Comparison of ENCODE assay signal across 25 cellular contexts in genomic region chr14:64594438-64594837, GRCh38. TPM values are rescaled to one million over a fixed set of nuclear protein-coding genes. Genes with fewer than 3 reads are reported as not detected.
DNase-seq lines count a peak whose midpoint lies in the region; ATAC-seq, FAIRE-seq and TF ChIP-seq lines count a peak whose summit lies in the region.
"Had no signal": no experiment of that assay in that cellular context is flagged by ENCODE, and none has a peak within 500 bp of the region (broad histone marks: within the 10 kb centered on the region; RNA-seq: fewer than 3 reads in every experiment).

No MANE protein-coding gene starts in this region.

- H3K36me3 ChIP-seq in PC-3 (ENCODE audit: low read depth, low read length), result no peaks in the 10 kb centered on the region
- H3K36me3 ChIP-seq in HepG2 (replicated peaks in 1 of 2; ENCODE audit: control insufficient read depth in 1 of 2, insufficient read depth in 2 of 2, low read length in 2 of 2), result no peaks in the 10 kb centered on the region
- H3K36me3 ChIP-seq in left ventricle myocardium inferior, result no peaks in the 10 kb centered on the region
- no peaks in the 10 kb centered on the region for H3K36me3 ChIP-seq in WERI-Rb-1
- no peaks in the 10 kb centered on the region for H3K36me3 ChIP-seq in stomach
- H3K36me3 ChIP-seq: BE2C, BLaER1 had no signal

- peak; percentile 49 for ATAC-seq in PC-3
- peak; percentile 51; the same call in 2 of the 3 replicates for ATAC-seq in HepG2

- H2AFZ ChIP-seq in PC-3 (ENCODE audit: low read length), result no peak overlapping the region
- H2AFZ ChIP-seq in HepG2 (ENCODE audit: low read length), result no peak overlapping the region

- H3K9me3 ChIP-seq in PC-3 (ENCODE audit: low read length) (no peaks in the 10 kb centered on the region), HepG2 (ENCODE audit: low read length) (no peaks in the 10 kb centered on the region), left ventricle myocardium inferior (replicated peaks) (no peaks in the 10 kb centered on the region), WERI-Rb-1 (ENCODE audit: severe bottlenecking) (no peaks in the 10 kb centered on the region), stomach (no peaks in the 10 kb centered on the region)
- H3K9me3 ChIP-seq: BE2C, BLaER1 had no signal

- H3K4me1 ChIP-seq in PC-3 (ENCODE audit: insufficient read depth, low read length) (peaks cover 8% of the 10 kb centered on the region; the same call in 1 of the 2 replicates), HepG2 (ENCODE audit: insufficient read depth, low read length) (peaks cover 15% of the 10 kb centered on the region), left ventricle myocardium inferior (no peaks in the 10 kb centered on the region), stomach (no peaks in the 10 kb centered on the region)
- H3K4me1 ChIP-seq: BE2C, BLaER1 had no signal

- POLR2A ChIA-PET in activated CD4-positive, alpha-beta T cell treated with anti-CD3 and anti-CD28 coated beads, Interleukin-2, amount 10 ng/mL, durations not matched to agents 7 days and 5 days (lab: Charles Lee), result no interaction called here
- POLR2A ChIA-PET in PC-3 (lab: Charles Lee; ENCODE audit: unreplicated experiment) (no interaction called here), HepG2 (lab: Yijun Ruan, JAX) (no interaction called here)

- peaks cover 4% of the 10 kb centered on the region for H3K4me1 Mint-ChIP-seq in activated CD4-positive, alpha-beta T cell treated with anti-CD3 and anti-CD28 coated beads, Interleukin-2, amount 10 ng/mL, durations not matched to agents 7 days and 5 days
- H3K4me1 Mint-ChIP-seq in activated CD4-positive, alpha-beta T cell treated with anti-CD3 and anti-CD28 coated beads, Interleukin-2, amount 10 ng/mL, durations not matched to agents 24 days and 14 days, result peaks cover 3% of the 10 kb centered on the region
- H3K4me1 Mint-ChIP-seq: CD14-positive monocyte; CD4-positive, alpha-beta memory T cell; CD8-positive, alpha-beta memory T cell had no signal

- H3K27me3 Mint-ChIP-seq in activated CD4-positive, alpha-beta T cell treated with anti-CD3 and anti-CD28 coated beads, Interleukin-2, amount 10 ng/mL, durations not matched to agents 7 days and 5 days, result peaks cover 27% of the 10 kb centered on the region
- peaks cover 16% of the 10 kb centered on the region for H3K27me3 Mint-ChIP-seq in activated CD4-positive, alpha-beta T cell treated with anti-CD3 and anti-CD28 coated beads, Interleukin-2, amount 10 ng/mL, durations not matched to agents 24 days and 14 days

- no peaks in the 10 kb centered on the region for H3F3A ChIP-seq in PC-3 (ENCODE audit: low read length, unreplicated experiment)

- no peaks in the 10 kb centered on the region for H3K9me3 Mint-ChIP-seq in activated CD4-positive, alpha-beta T cell treated with anti-CD3 and anti-CD28 coated beads, Interleukin-2, amount 10 ng/mL, durations not matched to agents 7 days and 5 days
- no peaks in the 10 kb centered on the region for H3K9me3 Mint-ChIP-seq in activated CD4-positive, alpha-beta T cell treated with anti-CD3 and anti-CD28 coated beads, Interleukin-2, amount 10 ng/mL, durations not matched to agents 24 days and 14 days
- H3K9me3 Mint-ChIP-seq: CD14-positive monocyte; CD4-positive, CD25-positive, alpha-beta regulatory T cell; CD8-positive, alpha-beta memory T cell had no signal

- CTCF ChIA-PET in activated CD4-positive, alpha-beta T cell treated with anti-CD3 and anti-CD28 coated beads, Interleukin-2, amount 10 ng/mL, durations not matched to agents 7 days and 5 days (lab: Charles Lee), result no interaction called here
- CTCF ChIA-PET in PC-3 (lab: Charles Lee) (no interaction called here), HepG2 (lab: Yijun Ruan, JAX; ENCODE audit: low intra/inter-chr PET ratio, low total read pairs) (no interaction called here)

- DNase-seq in activated CD4-positive, alpha-beta T cell treated with anti-CD3 and anti-CD28 coated beads, Interleukin-2, amount 10 ng/mL, durations not matched to agents 7 days and 5 days, result no peak
- DNase-seq in activated CD4-positive, alpha-beta T cell treated with anti-CD3 and anti-CD28 coated beads, Interleukin-2, amount 10 ng/mL, durations not matched to agents 24 days and 14 days, result no peak
- DNase-seq in PC-3, result no peak
- DNase-seq in HepG2 (ENCODE audit: low spot score), result no peak
- no peak for DNase-seq in left ventricle myocardium inferior
- DNase-seq in WERI-Rb-1, result no peak
- DNase-seq in stomach, result no peak
- DNase-seq: 8988T; ACHN; BE2C; C1 segment of cervical spinal cord; Calu3; CD4-positive, alpha-beta memory T cell; CD4-positive, CD25-positive, alpha-beta regulatory T cell; CD8-positive, alpha-beta memory T cell; COR-L47; DMS79 treated with DMSO at 0.1 percent for 48 hours; GF-D8 had no signal

- peak overlapping the region; percentile 6 for H3K27ac Mint-ChIP-seq in activated CD4-positive, alpha-beta T cell treated with anti-CD3 and anti-CD28 coated beads, Interleukin-2, amount 10 ng/mL, durations not matched to agents 7 days and 5 days
- H3K27ac Mint-ChIP-seq in activated CD4-positive, alpha-beta T cell treated with anti-CD3 and anti-CD28 coated beads, Interleukin-2, amount 10 ng/mL, durations not matched to agents 24 days and 14 days, result no peak overlapping the region
- H3K27ac Mint-ChIP-seq: CD14-positive monocyte; CD4-positive, alpha-beta memory T cell; CD4-positive, CD25-positive, alpha-beta regulatory T cell; CD8-positive, alpha-beta memory T cell had no signal

- H3K27me3 ChIP-seq in PC-3 (ENCODE audit: low read length) (no peaks in the 10 kb centered on the region), HepG2 (ENCODE audit: control insufficient read depth in 1 of 2, insufficient read depth in 2 of 2, low read length in 2 of 2) (no peaks in the 10 kb centered on the region; a peak in 2 of 5 replicates), left ventricle myocardium inferior (ENCODE audit: low read depth) (no peaks in the 10 kb centered on the region), WERI-Rb-1 (ENCODE audit: insufficient read depth, low read depth, severe bottlenecking) (no peaks in the 10 kb centered on the region), stomach (no peaks in the 10 kb centered on the region)
- H3K27me3 ChIP-seq: BE2C, BLaER1 had no signal

- H3K27ac ChIP-seq in PC-3 (ENCODE audit: low read length), result no peak overlapping the region
- H3K27ac ChIP-seq in HepG2 (ENCODE audit: extremely low read length, insufficient read depth, low read length), result no peak overlapping the region
- no peak overlapping the region for H3K27ac ChIP-seq in left ventricle myocardium inferior (replicated peaks)
- no peak overlapping the region for H3K27ac ChIP-seq in WERI-Rb-1
- H3K27ac ChIP-seq in stomach, result no peak overlapping the region
- H3K27ac ChIP-seq: BLaER1 had no signal

- no peaks in the 10 kb centered on the region for H3K36me3 Mint-ChIP-seq in activated CD4-positive, alpha-beta T cell treated with anti-CD3 and anti-CD28 coated beads, Interleukin-2, amount 10 ng/mL, durations not matched to agents 7 days and 5 days (ENCODE audit: low read depth)
- no peaks in the 10 kb centered on the region for H3K36me3 Mint-ChIP-seq in activated CD4-positive, alpha-beta T cell treated with anti-CD3 and anti-CD28 coated beads, Interleukin-2, amount 10 ng/mL, durations not matched to agents 24 days and 14 days (ENCODE audit: low read depth)
- H3K36me3 Mint-ChIP-seq: CD14-positive monocyte; CD4-positive, alpha-beta memory T cell had no signal

- intact Hi-C loops in activated CD4-positive, alpha-beta T cell treated with anti-CD3 and anti-CD28 coated beads, Interleukin-2, amount 10 ng/mL, durations not matched to agents 24 days and 14 days (cut with micrococcal nuclease), result no loop called here
- intact Hi-C loops in PC-3 (cut with micrococcal nuclease) (no loop called here), HepG2 (cut with micrococcal nuclease; ENCODE audit: unreplicated experiment) (no loop called here), left ventricle myocardium inferior (cut with micrococcal nuclease) (no loop called here), stomach (cut with DNase I; ENCODE audit: low total_unique reads) (no loop called here)

- no peak for TF ChIP-seq RAD21 in HepG2 (CRISPR knock-in tag; IDR thresholded peaks at IDR 0.05)

- no peaks in the 10 kb centered on the region for H3K9me2 ChIP-seq in PC-3 (replicated peaks; ENCODE audit: low read length)

- TF ChIP-seq EP300 in HepG2 (IDR thresholded peaks at IDR 0.05; ENCODE audit: low read depth in 2 of 2, low read length in 2 of 2) (no peak), HepG2 (CRISPR knock-in tag; IDR thresholded peaks at IDR 0.05; ENCODE audit: borderline replicate concordance) (no peak), stomach (IDR thresholded peaks at IDR 0.05) (no peak)

- no peak for TF ChIP-seq POLR2A in HepG2 (IDR thresholded peaks at IDR 0.05; ENCODE audit: insufficient read depth in 1 of 2, low read depth in 2 of 2, low read length in 2 of 2)
- no peak for TF ChIP-seq POLR2A in stomach (IDR thresholded peaks at IDR 0.05)

- TF ChIP-seq CTCF in PC-3 (conservative IDR thresholded peaks at IDR 0.05; ENCODE audit: low read depth, low read length) (no peak), HepG2 (CRISPR knock-in tag; IDR thresholded peaks at IDR 0.05) (no peak), left ventricle myocardium inferior (IDR thresholded peaks at IDR 0.05; ENCODE audit: borderline replicate concordance) (no peak), WERI-Rb-1 (IDR thresholded peaks at IDR 0.05; ENCODE audit: low read depth, low read length) (no peak), stomach (IDR thresholded peaks at IDR 0.05) (no peak)

- H3K4me2 ChIP-seq in PC-3 (ENCODE audit: low read length) (no peak overlapping the region), HepG2 (ENCODE audit: low read depth, low read length) (no peak overlapping the region)
- H3K4me2 ChIP-seq: BLaER1 had no signal

- H3K9ac ChIP-seq in PC-3 (ENCODE audit: low read length) (no peak overlapping the region), HepG2 (ENCODE audit: insufficient read depth, low read depth, low read length) (no peak overlapping the region)
- H3K9ac ChIP-seq: BLaER1 had no signal

- no peak for FAIRE-seq in HepG2 (lab: Jason Lieb, UNC)
- FAIRE-seq: A204.1, D721Med, G401.6, GM12891, GM19239 had no signal

- BruUV-seq in PC-3 (replicated peaks; lab: Mats Ljungman, UMichigan), result no TSS peak
- BruUV-seq in HepG2 (replicated peaks; lab: Mats Ljungman, UMichigan), result no TSS peak

- no peak overlapping the region for H3K4me3 Mint-ChIP-seq in activated CD4-positive, alpha-beta T cell treated with anti-CD3 and anti-CD28 coated beads, Interleukin-2, amount 10 ng/mL, durations not matched to agents 7 days and 5 days
- H3K4me3 Mint-ChIP-seq in activated CD4-positive, alpha-beta T cell treated with anti-CD3 and anti-CD28 coated beads, Interleukin-2, amount 10 ng/mL, durations not matched to agents 24 days and 14 days, result no peak overlapping the region
- H3K4me3 Mint-ChIP-seq: CD14-positive monocyte; CD4-positive, alpha-beta memory T cell; CD4-positive, CD25-positive, alpha-beta regulatory T cell; CD8-positive, alpha-beta memory T cell had no signal

- H3K79me2 ChIP-seq in PC-3 (ENCODE audit: low read length), result no peaks in the 10 kb centered on the region
- H3K79me2 ChIP-seq in HepG2 (ENCODE audit: insufficient read depth, low read length), result no peaks in the 10 kb centered on the region

- H4K20me1 ChIP-seq in PC-3 (ENCODE audit: low read length), result no peaks in the 10 kb centered on the region
- H4K20me1 ChIP-seq in HepG2 (ENCODE audit: insufficient read depth, low read length), result no peaks in the 10 kb centered on the region
- H4K20me1 ChIP-seq: BLaER1 had no signal

- H3K4me3 ChIP-seq in PC-3 (ENCODE audit: low read length), result no peak overlapping the region
- H3K4me3 ChIP-seq in HepG2 (replicated peaks in 1 of 3; ENCODE audit: insufficient read depth in 1 of 3, low read depth in 2 of 3, low read length in 3 of 3), result no peak overlapping the region
- no peak overlapping the region for H3K4me3 ChIP-seq in left ventricle myocardium inferior
- H3K4me3 ChIP-seq in WERI-Rb-1 (ENCODE audit: low read depth, low read length), result no peak overlapping the region
- no peak overlapping the region for H3K4me3 ChIP-seq in stomach
- H3K4me3 ChIP-seq: BLaER1 had no signal

- in situ Hi-C loops in HepG2 (cut with HindIII; ENCODE audit: extremely low pct_ligation_motif_present, low pct_unique_long_range_greater_than_20kb), result no loop called here

- WGBS in HepG2 (ENCODE audit: low lambda C conversion rate), result 0% methylated on average over 2 of the region's 2 CpGs
- 36 to 64% (median 56%) methylated on average over 2 of the region's 2 CpGs for WGBS in stomach, 5 donors

RNA-seq across cellular contexts. Expression of gene PPP1R36, which starts 44.7 kb away (rescaled TPM):
- under 1 TPM in 1 of 2 experiments, not detected in 1; 0.50 TPM for total RNA-seq in activated CD4-positive, alpha-beta T cell treated with anti-CD3 and anti-CD28 coated beads, Interleukin-2, amount 10 ng/mL, durations not matched to agents 7 days and 5 days
- 0.31 and 0.33 TPM in 2 replicates for total RNA-seq in activated CD4-positive, alpha-beta T cell treated with anti-CD3 and anti-CD28 coated beads, Interleukin-2, amount 10 ng/mL, durations not matched to agents 24 days and 14 days
- 0.26 TPM in 1 of 2 replicates, not detected in the other for total RNA-seq in PC-3 (2014; rRNA removed)
- total RNA-seq in HepG2 (2016; rRNA removed; fragmentation: Illumina TruSeq; extraction: Trizol), result 0.11 TPM in 1 of 2 replicates, not detected in the other
- 0.20 and 0.44 TPM in 2 replicates for total RNA-seq in HepG2 (2016; cell fraction: cytosol; rRNA removed; fragmentation: Illumina TruSeq; extraction: Trizol; ENCODE audit: low read depth)
- 0.19 and 0.21 TPM in 2 replicates for total RNA-seq in HepG2 (2016; cell fraction: insoluble cytoplasmic fraction; rRNA removed; fragmentation: Illumina TruSeq; extraction: Trizol)
- total RNA-seq in HepG2 (2016; cell fraction: membrane; rRNA removed; fragmentation: Illumina TruSeq; extraction: Trizol), result 0.31 and 0.34 TPM in 2 replicates
- total RNA-seq in HepG2 (2016; cell fraction: nucleus; rRNA removed; fragmentation: Illumina TruSeq; extraction: Trizol), result not detected in 2 replicates
- polyA plus RNA-seq in HepG2 (2011; rRNA removed), result 0.14 and 0.17 TPM in 2 replicates
- 0.07 TPM in 1 of 2 replicates, not detected in the other for polyA plus RNA-seq in HepG2 (2011; cell fraction: cytosol; rRNA removed)
- polyA plus RNA-seq in HepG2 (2011; cell fraction: nucleus; rRNA removed), result 0.17 TPM in 1 of 2 replicates, not detected in the other
- not detected in 2 replicates for polyA plus RNA-seq in HepG2 (2012)
- polyA plus RNA-seq in HepG2 (2016; cell fraction: cytosol; fragmentation: Illumina TruSeq; extraction: Trizol; ENCODE audit: low read depth), result 0.23 TPM in 1 of 2 replicates, not detected in the other
- 0.22 TPM in 1 of 2 replicates, not detected in the other for polyA plus RNA-seq in HepG2 (2016; cell fraction: insoluble cytoplasmic fraction; fragmentation: Illumina TruSeq; extraction: Trizol; ENCODE audit: low read depth)
- polyA plus RNA-seq in HepG2 (2016; cell fraction: membrane; fragmentation: Illumina TruSeq; extraction: Trizol; ENCODE audit: low read depth), result 0.30 TPM in 1 of 2 replicates, not detected in the other
- polyA plus RNA-seq in HepG2 (2016; cell fraction: nucleus; fragmentation: Illumina TruSeq; extraction: Trizol; ENCODE audit: insufficient read depth, low read depth), result not detected in 2 replicates
- polyA minus RNA-seq in HepG2 (2011; rRNA and poly(A)+ RNA removed; ENCODE audit: low replicate concordance), result 0.16 and 0.35 TPM in 2 replicates
- not detected in 2 replicates for polyA minus RNA-seq in HepG2 (2011; cell fraction: cytosol; rRNA and poly(A)+ RNA removed)
- polyA minus RNA-seq in HepG2 (2011; cell fraction: nucleus; rRNA and poly(A)+ RNA removed), result not detected in 2 replicates
- 0.36 TPM for total RNA-seq in left ventricle myocardium inferior
- total RNA-seq in stomach, result 1 to 10 TPM in 2 of 5 donors, not detected in 3; 4.1 to 6.2 TPM
- 10 to 100 TPM in 1 of 3 donors, 1 to 10 TPM in 2; 3.2 to 13.1 (median 6.8) TPM for polyA plus RNA-seq in stomach
- total RNA-seq: CD4-positive, alpha-beta memory T cell; CD4-positive, CD25-positive, alpha-beta regulatory T cell had no signal

RNA-seq across cellular contexts. Expression of gene HSPA2, which starts 53.9 kb away (rescaled TPM):
- 1 to 10 TPM; 2.2 to 2.4 TPM for total RNA-seq in activated CD4-positive, alpha-beta T cell treated with anti-CD3 and anti-CD28 coated beads, Interleukin-2, amount 10 ng/mL, durations not matched to agents 7 days and 5 days
- total RNA-seq in activated CD4-positive, alpha-beta T cell treated with anti-CD3 and anti-CD28 coated beads, Interleukin-2, amount 10 ng/mL, durations not matched to agents 24 days and 14 days, result 8.1 TPM in 2 replicates
- total RNA-seq in PC-3 (2014; rRNA removed), result 15.7 and 16.5 TPM in 2 replicates
- total RNA-seq in HepG2 (2016; rRNA removed; fragmentation: Illumina TruSeq; extraction: Trizol), result 0.27 and 0.28 TPM in 2 replicates
- not detected in 2 replicates for total RNA-seq in HepG2 (2016; cell fraction: cytosol; rRNA removed; fragmentation: Illumina TruSeq; extraction: Trizol; ENCODE audit: low read depth)
- 0.17 and 0.37 TPM in 2 replicates for total RNA-seq in HepG2 (2016; cell fraction: insoluble cytoplasmic fraction; rRNA removed; fragmentation: Illumina TruSeq; extraction: Trizol)
- total RNA-seq in HepG2 (2016; cell fraction: membrane; rRNA removed; fragmentation: Illumina TruSeq; extraction: Trizol), result 0.21 TPM in 1 of 2 replicates, not detected in the other
- total RNA-seq in HepG2 (2016; cell fraction: nucleus; rRNA removed; fragmentation: Illumina TruSeq; extraction: Trizol), result 0.22 and 0.47 TPM in 2 replicates
- 0.15 and 0.16 TPM in 2 replicates for polyA plus RNA-seq in HepG2 (2011; rRNA removed)
- polyA plus RNA-seq in HepG2 (2011; cell fraction: cytosol; rRNA removed), result 0.12 and 0.15 TPM in 2 replicates
- 0.24 and 0.27 TPM in 2 replicates for polyA plus RNA-seq in HepG2 (2011; cell fraction: nucleus; rRNA removed)
- 0.24 and 0.32 TPM in 2 replicates for polyA plus RNA-seq in HepG2 (2012)
- not detected in 2 replicates for polyA plus RNA-seq in HepG2 (2016; cell fraction: cytosol; fragmentation: Illumina TruSeq; extraction: Trizol; ENCODE audit: low read depth)
- polyA plus RNA-seq in HepG2 (2016; cell fraction: insoluble cytoplasmic fraction; fragmentation: Illumina TruSeq; extraction: Trizol; ENCODE audit: low read depth), result 0.26 TPM in 1 of 2 replicates, not detected in the other
- polyA plus RNA-seq in HepG2 (2016; cell fraction: membrane; fragmentation: Illumina TruSeq; extraction: Trizol; ENCODE audit: low read depth), result not detected in 2 replicates
- polyA plus RNA-seq in HepG2 (2016; cell fraction: nucleus; fragmentation: Illumina TruSeq; extraction: Trizol; ENCODE audit: insufficient read depth, low read depth), result 0.22 TPM in 1 of 2 replicates, not detected in the other
- 0.26 and 8.0 TPM in 2 replicates for polyA minus RNA-seq in HepG2 (2011; rRNA and poly(A)+ RNA removed; ENCODE audit: low replicate concordance)
- 0.18 and 0.30 TPM in 2 replicates for polyA minus RNA-seq in HepG2 (2011; cell fraction: cytosol; rRNA and poly(A)+ RNA removed)
- polyA minus RNA-seq in HepG2 (2011; cell fraction: nucleus; rRNA and poly(A)+ RNA removed), result 0.39 and 0.87 TPM in 2 replicates
- 34.0 TPM for total RNA-seq in left ventricle myocardium inferior
- total RNA-seq in stomach, result 10 to 100 TPM in 4 of 5 donors, under 1 TPM in 1; under 0.01 to 29.3 (median 16.9) TPM
- 10 to 100 TPM in 1 of 3 donors, 1 to 10 TPM in 2; 3.5 to 27.5 (median 5.6) TPM for polyA plus RNA-seq in stomach
